In genomic region chrX:102863735-102864134, GRCh38 we compare ENCODE assay signal across 8 cellular contexts.
DNase-seq lines count a peak whose midpoint lies in the region; ATAC-seq and TF ChIP-seq lines count a peak whose summit lies in the region.

No MANE protein-coding gene starts in this region.

- no peaks in the 10 kb centered on the region for H3K9me3 ChIP-seq in Caco-2
- H3K9me3 ChIP-seq in effector memory CD4-positive, alpha-beta T cell (ENCODE audit: control insufficient read depth, low read length), result no peaks in the 10 kb centered on the region

- H3K9me3 Mint-ChIP-seq in Caco-2 (ENCODE audit: unreplicated experiment), result no peaks in the 10 kb centered on the region
- no peaks in the 10 kb centered on the region for H3K9me3 Mint-ChIP-seq in activated CD4-positive, alpha-beta memory T cell treated with anti-CD3 and anti-CD28 coated beads, Interleukin-2, amount 10 ng/mL, durations not matched to agents 7 days and 5 days

- no peak overlapping the region for H3K4me3 ChIP-seq in Caco-2 (ENCODE audit: low read depth, low read length)
- H3K4me3 ChIP-seq in effector memory CD4-positive, alpha-beta T cell (ENCODE audit: insufficient read depth, low read depth, low read length, poor library complexity, severe bottlenecking), result no peak overlapping the region

- no peaks in the 10 kb centered on the region for H3K36me3 Mint-ChIP-seq in Caco-2 (ENCODE audit: insufficient read depth, unreplicated experiment)
- H3K36me3 Mint-ChIP-seq in activated CD4-positive, alpha-beta memory T cell treated with anti-CD3 and anti-CD28 coated beads, Interleukin-2, amount 10 ng/mL, durations not matched to agents 7 days and 5 days (ENCODE audit: low read depth), result peaks cover 7% of the 10 kb centered on the region

- no peaks in the 10 kb centered on the region for H3K4me1 Mint-ChIP-seq in Caco-2 (ENCODE audit: low read depth, unreplicated experiment)
- H3K4me1 Mint-ChIP-seq in activated CD4-positive, alpha-beta memory T cell treated with anti-CD3 and anti-CD28 coated beads, Interleukin-2, amount 10 ng/mL, durations not matched to agents 7 days and 5 days, result no peaks in the 10 kb centered on the region

- H3K27ac ChIP-seq in effector memory CD4-positive, alpha-beta T cell (ENCODE audit: insufficient read depth, low read length, poor library complexity, severe bottlenecking), result no peak overlapping the region

- H3K27me3 ChIP-seq in Caco-2 (replicated peaks; ENCODE audit: control insufficient read depth, insufficient read depth, low read length), result no peaks in the 10 kb centered on the region
- H3K27me3 ChIP-seq in effector memory CD4-positive, alpha-beta T cell (replicated peaks; ENCODE audit: control insufficient read depth, insufficient read depth, low read length, poor library complexity, severe bottlenecking), result no peaks in the 10 kb centered on the region

- no peak overlapping the region for H3K4me3 Mint-ChIP-seq in Caco-2 (ENCODE audit: unreplicated experiment)
- no peak overlapping the region for H3K4me3 Mint-ChIP-seq in activated CD4-positive, alpha-beta memory T cell treated with anti-CD3 and anti-CD28 coated beads, Interleukin-2, amount 10 ng/mL, durations not matched to agents 7 days and 5 days

- TF ChIP-seq CTCF in Caco-2 (IDR thresholded peaks at IDR 0.05; ENCODE audit: insufficient read depth in 1 of 2, low read depth in 1 of 2, low read length in 1 of 2, severe bottlenecking in 1 of 2, unreplicated experiment in 1 of 2), result peak; percentile 56 to 67

- BruUV-seq in Caco-2 (replicated peaks; lab: Mats Ljungman, UMichigan), result no TSS peak

- peak; percentile 79 for ATAC-seq in GM19463 (IDR thresholded peaks at IDR 0.05; ENCODE audit: unreplicated experiment)
- peak; percentile 88 for ATAC-seq in HG03521 (IDR thresholded peaks at IDR 0.05; ENCODE audit: unreplicated experiment)

- no peaks in the 10 kb centered on the region for H3K27me3 Mint-ChIP-seq in Caco-2 (ENCODE audit: insufficient read depth, unreplicated experiment)
- H3K27me3 Mint-ChIP-seq in activated CD4-positive, alpha-beta memory T cell treated with anti-CD3 and anti-CD28 coated beads, Interleukin-2, amount 10 ng/mL, durations not matched to agents 7 days and 5 days, result no peaks in the 10 kb centered on the region

- intact Hi-C loops in Caco-2 (cut with micrococcal nuclease; ENCODE audit: unreplicated experiment), result loop anchor here (10.0 kb wide), 2 partner anchors 139 to 349 kb away; partner anchors contain the start of genes GPRASP3 and TMSB15A

- H3K4me1 ChIP-seq in Caco-2, result no peaks in the 10 kb centered on the region
- H3K4me1 ChIP-seq in effector memory CD4-positive, alpha-beta T cell (ENCODE audit: control insufficient read depth, insufficient read depth, low read length, poor library complexity, severe bottlenecking), result no peaks in the 10 kb centered on the region

- POLR2A ChIA-PET in Caco-2 (lab: Charles Lee), result interaction anchor here (0.5 kb wide), 1 partner anchor 104 kb away, joined by 4 read pairs; no protein-coding TSS in a partner anchor
- POLR2A ChIA-PET in activated CD4-positive, alpha-beta memory T cell treated with anti-CD3 and anti-CD28 coated beads, Interleukin-2, amount 10 ng/mL, durations not matched to agents 7 days and 5 days (lab: Charles Lee), result interaction anchor here (0.6 to 0.7 kb wide), 2 partner anchors 49 to 264 kb away, joined by 3 read pairs; no protein-coding TSS in a partner anchor

- CTCF ChIA-PET in Caco-2 (lab: Charles Lee), result interaction anchor here (0.6 to 1.2 kb wide), 4 partner anchors 37 to 514 kb away, joined by 3 to 5 read pairs (median 4); no protein-coding TSS in a partner anchor
- CTCF ChIA-PET in activated CD4-positive, alpha-beta memory T cell treated with anti-CD3 and anti-CD28 coated beads, Interleukin-2, amount 10 ng/mL, durations not matched to agents 7 days and 5 days (lab: Charles Lee), result interaction anchor here (1.2 kb wide), 1 partner anchor 18 kb away, joined by 3 read pairs; no protein-coding TSS in a partner anchor

- peak; percentile 73 to 82 for DNase-seq in Caco-2
- DNase-seq in NCI-H748 (lab: John Stamatoyannopoulos, UW; ENCODE audit: unreplicated experiment), result peak; percentile 67
- DNase-seq in activated CD4-positive, alpha-beta memory T cell treated with anti-CD3 and anti-CD28 coated beads, Interleukin-2, amount 10 ng/mL, durations not matched to agents 7 days and 5 days, result peak; percentile 82
- DNase-seq in effector memory CD4-positive, alpha-beta T cell, result peak; percentile 46 to 69 (median 62)
- DNase-seq in midbrain (lab: John Stamatoyannopoulos, UW), result peak; percentile 75
- DNase-seq in stimulated activated CD8-positive, alpha-beta memory T cell treated with anti-CD3 and anti-CD28 coated beads, Interleukin-4, amount 100 ng/mL, for 1 hour (ENCODE audit: low read depth in 2 of 2, low spot score in 1 of 2), result peak; percentile 59 to 65

- no peak overlapping the region for H3K27ac Mint-ChIP-seq in Caco-2 (ENCODE audit: unreplicated experiment)
- H3K27ac Mint-ChIP-seq in activated CD4-positive, alpha-beta memory T cell treated with anti-CD3 and anti-CD28 coated beads, Interleukin-2, amount 10 ng/mL, durations not matched to agents 7 days and 5 days, result no peak overlapping the region

- H3K36me3 ChIP-seq in Caco-2 (ENCODE audit: control insufficient read depth, insufficient read depth, low read length), result no peaks in the 10 kb centered on the region
- H3K36me3 ChIP-seq in effector memory CD4-positive, alpha-beta T cell (ENCODE audit: control insufficient read depth, insufficient read depth, low read length), result no peaks in the 10 kb centered on the region
